33 cellular contexts compared by ENCODE assay signal in the genomic region with DNA sequence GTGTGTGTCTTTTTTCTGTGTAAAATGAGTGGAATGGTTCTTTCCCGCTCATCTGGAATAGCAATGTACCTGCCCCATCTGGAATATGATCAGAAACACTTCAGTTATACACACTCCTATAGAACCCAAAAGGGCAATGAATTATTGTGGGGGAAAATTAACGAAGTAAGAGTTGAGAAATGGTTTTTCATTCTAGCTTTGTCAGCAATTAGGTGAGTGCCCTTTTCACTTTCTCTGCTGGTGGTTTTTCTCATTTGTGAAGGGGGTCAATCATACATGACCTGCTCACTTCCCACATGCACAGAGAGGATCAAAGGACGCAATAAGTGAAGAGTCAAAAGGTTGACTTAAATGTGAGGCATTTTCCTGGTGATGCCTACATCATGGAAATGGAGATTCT.
"Had no signal": no experiment of that assay in that cellular context is flagged by ENCODE, and none has a peak within 500 bp of the region (broad histone marks: within the 10 kb centered on the region; RNA-seq: fewer than 3 reads in every experiment).

No MANE protein-coding gene starts in this region.

- H3K9me3 Mint-ChIP-seq: activated CD8-positive, alpha-beta T cell treated with anti-CD3 and anti-CD28 coated beads for 36 hours had no signal

- H3K27me3 Mint-ChIP-seq: activated CD8-positive, alpha-beta T cell treated with anti-CD3 and anti-CD28 coated beads for 36 hours; activated naive CD8-positive, alpha-beta T cell; activated T-helper 17 cell treated with anti-CD3 and anti-CD28 coated beads, Interleukin-2, amount 50 U/mL, for 72 hours; brain; T-helper 17 cell had no signal

- H3K4me3 Mint-ChIP-seq: activated B cell treated with CpG ODN at 0.5 μM for 24 hours; activated CD8-positive, alpha-beta T cell treated with anti-CD3 and anti-CD28 coated beads for 36 hours; activated naive CD8-positive, alpha-beta T cell; activated T-cell treated with anti-CD3 and anti-CD28 coated beads, Interleukin-2, amount 50 U/mL, for 4 hours; activated T-helper 17 cell treated with anti-CD3 and anti-CD28 coated beads, Interleukin-2, amount 50 U/mL, for 72 hours; brain; T-helper 17 cell; T-helper 2 cell treated with Interferon-gamma antibody and Interleukin-4, amounts not matched to agents 5 μg/mL and 100 μg/mL, for 36 hours had no signal

- H3K9me3 ChIP-seq: adrenal gland, ascending aorta, breast epithelium, colonic mucosa had no signal

- DNase-seq: activated B cell treated with CpG ODN at 0.5 μM for 24 hours; activated CD4-positive, alpha-beta T cell treated with anti-CD3 and anti-CD28 coated beads for 48 hours; activated CD4-positive, alpha-beta T cell treated with anti-CD3 and anti-CD28 coated beads, Interleukin-2, amount 50 U/mL, for 1 hour; activated CD4-positive, alpha-beta T cell treated with anti-CD3 and anti-CD28 coated beads, Interleukin-2, amount 50 U/mL, for 48 hours; activated CD8-positive, alpha-beta memory T cell treated with anti-CD3 and anti-CD28 coated beads for 24 hours; activated CD8-positive, alpha-beta T cell treated with anti-CD3 and anti-CD28 coated beads for 36 hours; activated effector memory CD4-positive, alpha-beta T cell treated with Interleukin-2 at 50 U/mL for 16 hours; activated gamma-delta T cell treated with Interleukin-2 at 50 U/mL for 16 hours; activated naive CD4-positive, alpha-beta T cell treated with anti-CD3 and anti-CD28 coated beads, Interleukin-2, amount 50 U/mL, for 16 hours; activated naive CD4-positive, alpha-beta T cell treated with Interleukin-2 at 50 U/mL for 16 hours; activated T-cell treated with anti-CD3 and anti-CD28 coated beads, Interleukin-2, amount 50 U/mL, for 4 hours; adrenal gland; amygdala; central memory CD4-positive, alpha-beta T cell; cerebellar nuclear complex; colonic mucosa; effector CD8-positive, alpha-beta T cell; foreskin fibroblast; head of caudate nucleus; T-helper 1 cell; T-helper 17 cell; T1000; WERI-Rb-1 had no signal

- H3K4me1 ChIP-seq: adrenal gland, ascending aorta, breast epithelium, colonic mucosa had no signal

- H3K27ac ChIP-seq: adrenal gland, ascending aorta, breast epithelium, cardiac muscle cell, colonic mucosa, epithelial cell of prostate, WERI-Rb-1 had no signal

- H3K4me3 ChIP-seq: adrenal gland, ascending aorta, breast epithelium, cardiac muscle cell, colonic mucosa had no signal

- H3K4me1 Mint-ChIP-seq: activated B cell treated with CpG ODN at 0.5 μM for 24 hours; activated T-helper 17 cell treated with anti-CD3 and anti-CD28 coated beads, Interleukin-2, amount 50 U/mL, for 72 hours had no signal

- ATAC-seq: activated CD4-positive, CD25-positive, alpha-beta regulatory T cell treated with anti-CD3 and anti-CD28 coated beads, Interleukin-2, amount 50 U/mL, for 24 hours; activated CD8-positive, alpha-beta T cell treated with anti-CD3 and anti-CD28 coated beads for 36 hours; activated T-cell treated with anti-CD3 and anti-CD28 coated beads, Interleukin-2, amount 50 U/mL, for 4 hours; activated T-helper 17 cell treated with anti-CD3 and anti-CD28 coated beads, Interleukin-2, amount 50 U/mL, for 72 hours; esophagus mucosa; T-helper 17 cell had no signal

- H3K27me3 ChIP-seq: adrenal gland, ascending aorta, breast epithelium, cardiac muscle cell, colonic mucosa had no signal

- H3K36me3 Mint-ChIP-seq: brain had no signal

- H3K36me3 ChIP-seq: adrenal gland, ascending aorta, breast epithelium, cardiac muscle cell, colonic mucosa, WERI-Rb-1 had no signal

- H3K27ac Mint-ChIP-seq: activated B cell treated with CpG ODN at 0.5 μM for 24 hours; activated CD8-positive, alpha-beta T cell treated with anti-CD3 and anti-CD28 coated beads for 36 hours; activated naive CD8-positive, alpha-beta T cell; activated T-helper 17 cell treated with anti-CD3 and anti-CD28 coated beads, Interleukin-2, amount 50 U/mL, for 72 hours; brain; T-helper 17 cell; T-helper 2 cell treated with Interferon-gamma antibody and Interleukin-4, amounts not matched to agents 5 μg/mL and 100 μg/mL, for 36 hours had no signal
